Comparison of ENCODE assay signal across 14 cellular contexts in the genomic region with DNA sequence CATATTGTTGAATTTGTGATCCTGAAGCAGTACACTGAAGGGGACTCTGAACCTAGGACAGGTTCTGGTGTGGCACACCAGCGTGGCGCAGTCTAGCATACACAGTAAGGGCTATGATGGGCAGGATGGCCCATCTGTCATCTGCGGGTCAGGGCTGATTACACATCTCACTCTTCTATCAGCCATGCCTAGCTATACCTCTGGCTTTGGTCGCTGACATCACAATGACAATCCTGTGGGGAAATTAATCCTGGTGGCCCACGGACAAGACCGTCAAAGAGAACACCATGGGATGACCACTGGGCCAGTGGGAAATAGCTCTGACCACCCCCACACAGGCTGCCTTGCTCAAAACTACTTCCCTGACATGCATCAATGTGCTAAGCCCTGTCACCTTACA. TPM values are rescaled to one million over a fixed set of nuclear protein-coding genes. Genes with fewer than 3 reads are reported as not detected.
DNase-seq lines count a peak whose midpoint lies in the region; ATAC-seq and TF ChIP-seq lines count a peak whose summit lies in the region.
"Had no signal": no experiment of that assay in that cellular context is flagged by ENCODE, and none has a peak within 500 bp of the region (broad histone marks: within the 10 kb centered on the region; RNA-seq: fewer than 3 reads in every experiment).

No MANE protein-coding gene starts in this region.

- no peak overlapping the region for H3K4me2 ChIP-seq in IMR-90 (ENCODE audit: low read depth, low read length)
- H3K4me2 ChIP-seq in neuronal stem cell (ENCODE audit: insufficient read depth, low read length, poor library complexity, severe bottlenecking) = peak overlapping the region; percentile 28

- intact Hi-C loops in activated CD4-positive, alpha-beta T cell treated with anti-CD3 and anti-CD28 coated beads for 36 hours (cut with DNase I, micrococcal nuclease) = loop anchor here in 1 of 2 experiments (10.0 kb wide), 1 partner anchor 907 kb away; a partner anchor contains a TSS
- intact Hi-C loops in IMR-90 (cut with micrococcal nuclease) = no loop called here

- 100% methylated on average over 2 of the region's 6 CpGs; no CpG with 5 or more reads in 1 of the 2 experiments for WGBS in IMR-90 (ENCODE audit: extremely low coverage in 2 of 2, insufficient read length in 1 of 2), 2 experiments
- no CpG with 5 or more reads among the region's 6 CpGs for WGBS in neuronal stem cell (ENCODE audit: extremely low coverage in 2 of 2, insufficient read length in 2 of 2, insufficient replicate concordance in 1 of 2), 2 donors

- dilution Hi-C loops in IMR-90 (cut with HindIII; ENCODE audit: low sequenced_read_pairs, unreplicated experiment) = no loop called here

- H3K27me3 ChIP-seq in IMR-90 (ENCODE audit: control insufficient read depth, insufficient read depth, low read length) = no peaks in the 10 kb centered on the region
- H3K27me3 ChIP-seq in neuronal stem cell (ENCODE audit: control insufficient read depth in 3 of 3, insufficient read depth in 3 of 3, low read depth in 1 of 3, low read length in 3 of 3) = no peaks in the 10 kb centered on the region
- H3K27me3 ChIP-seq: esophagus squamous epithelium had no signal

- H2BK5ac ChIP-seq in IMR-90 (ENCODE audit: low read depth, low read length, poor library complexity, severe bottlenecking) = no peak overlapping the region
- H2BK5ac ChIP-seq in neuronal stem cell (ENCODE audit: low read length) = no peak overlapping the region

- H3K9ac ChIP-seq in IMR-90 (ENCODE audit: low read depth, low read length) (no peak overlapping the region), neuronal stem cell (ENCODE audit: low read depth, low read length, poor library complexity) (no peak overlapping the region)

- DNase-seq in activated CD4-positive, alpha-beta T cell treated with anti-CD3 and anti-CD28 coated beads for 36 hours = no peak
- DNase-seq in activated CD4-positive, alpha-beta T cell treated with anti-CD3 and anti-CD28 coated beads for 48 hours = no peak
- DNase-seq in IMR-90 (no peak), neuronal stem cell (ENCODE audit: low spot score) (no peak), GM19238 (ENCODE audit: insufficient read length, low spot score) (no peak)
- DNase-seq in activated naive CD4-positive, alpha-beta T cell treated with anti-CD3 and anti-CD28 coated beads, Interleukin-2, amount 50 U/mL, for 72 hours (ENCODE audit: low spot score in 2 of 2) = no peak
- DNase-seq: central memory CD4-positive, alpha-beta T cell; DMS79; esophagus squamous epithelium; NCI-H1694; substantia nigra had no signal

- TF ChIP-seq POLR2A in IMR-90 (IDR thresholded peaks at IDR 0.05; ENCODE audit: low read depth, low read length) = no peak

- no peaks in the 10 kb centered on the region for H3K9me3 ChIP-seq in IMR-90 (ENCODE audit: control insufficient read depth, insufficient read depth, low read length)
- H3K9me3 ChIP-seq in neuronal stem cell (replicated peaks in 1 of 2; ENCODE audit: control insufficient read depth in 2 of 2, insufficient read depth in 1 of 2, low read depth in 1 of 2, low read length in 2 of 2) = peaks cover 0 to 14% of the 10 kb centered on the region in 2 donors
- H3K9me3 ChIP-seq: esophagus squamous epithelium had no signal

- H3K27ac ChIP-seq in IMR-90 (ENCODE audit: insufficient read depth, low read length) (no peak overlapping the region), neuronal stem cell (replicated peaks; ENCODE audit: low read length) (no peak overlapping the region)
- H3K27ac ChIP-seq: esophagus squamous epithelium had no signal

- peaks cover 59% of the 10 kb centered on the region for H3K36me3 ChIP-seq in IMR-90 (ENCODE audit: control insufficient read depth, insufficient read depth, low read length)
- peaks cover 53 to 71% of the 10 kb centered on the region in 2 donors for H3K36me3 ChIP-seq in neuronal stem cell (replicated peaks in 1 of 2; ENCODE audit: control insufficient read depth in 2 of 2, insufficient read depth in 2 of 2, low read length in 2 of 2)

- TF ChIP-seq CTCF in IMR-90 (conservative IDR thresholded peaks at IDR 0.05; ENCODE audit: low read depth, low read length) = no peak

- H3K18ac ChIP-seq in IMR-90 (ENCODE audit: low read depth, low read length) = no peak overlapping the region
- no peak overlapping the region for H3K18ac ChIP-seq in neuronal stem cell (ENCODE audit: low read length)

- H2BK20ac ChIP-seq in IMR-90 (ENCODE audit: low read depth, low read length) = no peak overlapping the region

- H3K4me3 Mint-ChIP-seq in activated CD4-positive, alpha-beta T cell treated with anti-CD3 and anti-CD28 coated beads for 36 hours = peak overlapping the region; percentile 97
- H3K4me3 Mint-ChIP-seq: mesothelial cell of epicardium had no signal

- peaks cover 67% of the 10 kb centered on the region for H4K20me1 ChIP-seq in IMR-90 (ENCODE audit: insufficient read depth, low read length)

- H3K14ac ChIP-seq in IMR-90 (replicated peaks; ENCODE audit: low read depth, low read length) = no peak overlapping the region
- H3K14ac ChIP-seq in neuronal stem cell (ENCODE audit: low read length) = no peak overlapping the region

- in situ Hi-C loops in IMR-90 (cut with MboI; ENCODE audit: low sequenced_read_pairs) = no loop called here

- H3K36me3 Mint-ChIP-seq in activated CD4-positive, alpha-beta T cell treated with anti-CD3 and anti-CD28 coated beads for 36 hours (ENCODE audit: low read depth) = peaks cover 73% of the 10 kb centered on the region
- H3K36me3 Mint-ChIP-seq in activated naive CD4-positive, alpha-beta T cell treated with anti-CD3 and anti-CD28 coated beads, Interleukin-2, amount 50 U/mL, for 72 hours = peaks cover 59 to 63% of the 10 kb centered on the region in 2 donors

- no peak overlapping the region for H2AFZ ChIP-seq in IMR-90 (replicated peaks; ENCODE audit: low read length, poor library complexity)
- no peak overlapping the region for H2AFZ ChIP-seq in neuronal stem cell (ENCODE audit: low read length)

- H4K91ac ChIP-seq in IMR-90 (ENCODE audit: insufficient read depth, low read depth, low read length) (no peak overlapping the region), neuronal stem cell (ENCODE audit: low read depth, low read length, poor library complexity) (no peak overlapping the region)

- no peak overlapping the region for H2BK120ac ChIP-seq in IMR-90 (ENCODE audit: low read depth, low read length)
- H2BK120ac ChIP-seq in neuronal stem cell (ENCODE audit: low read depth, low read length) = no peak overlapping the region

- H3K4ac ChIP-seq in IMR-90 (ENCODE audit: low read depth, low read length) (no peak overlapping the region), neuronal stem cell (ENCODE audit: low read length) (no peak overlapping the region)

- no peak for TF ChIP-seq RAD21 in IMR-90 (IDR thresholded peaks at IDR 0.05; ENCODE audit: low read length)

- ATAC-seq in activated CD4-positive, alpha-beta T cell treated with anti-CD3 and anti-CD28 coated beads for 36 hours = no peak
- ATAC-seq in IMR-90 (ENCODE audit: low read depth) = no peak
- ATAC-seq in activated naive CD4-positive, alpha-beta T cell treated with anti-CD3 and anti-CD28 coated beads, Interleukin-2, amount 50 U/mL, for 72 hours = no peak
- no peak for ATAC-seq in GM18909 (IDR thresholded peaks at IDR 0.05; ENCODE audit: poor library complexity, unreplicated experiment)
- ATAC-seq in HG02759 (IDR thresholded peaks at IDR 0.05; ENCODE audit: unreplicated experiment) = no peak

- no peak overlapping the region for H2AK9ac ChIP-seq in IMR-90 (replicated peaks; ENCODE audit: low read depth, low read length, poor library complexity)

- H2AK5ac ChIP-seq in IMR-90 (ENCODE audit: low read depth, low read length) (no peak overlapping the region), neuronal stem cell (ENCODE audit: low read depth, low read length) (no peak overlapping the region)

- no peak overlapping the region for H4K5ac ChIP-seq in IMR-90 (ENCODE audit: low read depth, low read length)

- no peaks in the 10 kb centered on the region for H3K27me3 Mint-ChIP-seq in activated CD4-positive, alpha-beta T cell treated with anti-CD3 and anti-CD28 coated beads for 36 hours

- peak overlapping the region; percentile 98 for H3K27ac Mint-ChIP-seq in activated CD4-positive, alpha-beta T cell treated with anti-CD3 and anti-CD28 coated beads for 36 hours
- H3K27ac Mint-ChIP-seq in activated naive CD4-positive, alpha-beta T cell treated with anti-CD3 and anti-CD28 coated beads, Interleukin-2, amount 50 U/mL, for 72 hours = peak overlapping the region; percentile 92 to 99
- H3K27ac Mint-ChIP-seq: mesothelial cell of epicardium had no signal

- no peak overlapping the region for H3K56ac ChIP-seq in IMR-90 (ENCODE audit: extremely low read depth, insufficient read depth, low read length)

- peaks cover 12 to 70% of the 10 kb centered on the region in 2 experiments; a peak in 3 of 4 replicates for H3K79me1 ChIP-seq in IMR-90 (ENCODE audit: low read depth in 1 of 2, low read length in 2 of 2)
- peaks cover 19% of the 10 kb centered on the region for H3K79me1 ChIP-seq in neuronal stem cell (ENCODE audit: low read depth, low read length)

- no peaks in the 10 kb centered on the region for H3K9me3 Mint-ChIP-seq in activated CD4-positive, alpha-beta T cell treated with anti-CD3 and anti-CD28 coated beads for 36 hours (ENCODE audit: low read depth)
- H3K9me3 Mint-ChIP-seq in activated naive CD4-positive, alpha-beta T cell treated with anti-CD3 and anti-CD28 coated beads, Interleukin-2, amount 50 U/mL, for 72 hours = no peaks in the 10 kb centered on the region

- POLR2A ChIA-PET in activated CD4-positive, alpha-beta T cell treated with anti-CD3 and anti-CD28 coated beads for 36 hours (lab: Charles Lee) = interaction anchor here (0.6 to 4.3 kb wide), 7 partner anchors 9 to 546 kb away, joined by 3 to 35 read pairs (median 5); a partner anchor contains a TSS
- POLR2A ChIA-PET in IMR-90 (lab: Charles Lee; ENCODE audit: unreplicated experiment) = interaction anchor here (0.6 kb wide), 1 partner anchor 251 kb away, joined by 3 read pairs; no protein-coding TSS in a partner anchor

- H3K4me3 ChIP-seq in IMR-90 (ENCODE audit: insufficient read depth, low read depth, low read length) (no peak overlapping the region), neuronal stem cell (ENCODE audit: low read length in 2 of 2) (no peak overlapping the region)

- H3K4me1 ChIP-seq in IMR-90 (ENCODE audit: control insufficient read depth, insufficient read depth, low read length) = peaks cover 8% of the 10 kb centered on the region
- peaks cover 10 to 12% of the 10 kb centered on the region in 2 donors for H3K4me1 ChIP-seq in neuronal stem cell (ENCODE audit: control insufficient read depth in 2 of 2, insufficient read depth in 1 of 2, low read depth in 1 of 2, low read length in 2 of 2)

- H3K4me1 Mint-ChIP-seq in activated CD4-positive, alpha-beta T cell treated with anti-CD3 and anti-CD28 coated beads for 36 hours = peaks cover 65% of the 10 kb centered on the region

- H3K23ac ChIP-seq in IMR-90 (ENCODE audit: low read depth, low read length) = peak overlapping the region; percentile 5; the same call in 1 of the 2 replicates
- H3K23ac ChIP-seq in neuronal stem cell (ENCODE audit: low read depth, low read length, poor library complexity) = no peak overlapping the region

- no TSS peak for BruUV-seq in IMR-90 (replicated peaks; lab: Mats Ljungman, UMichigan)

- H4K8ac ChIP-seq in IMR-90 (ENCODE audit: low read depth in 2 of 2, low read length in 2 of 2) (no peak overlapping the region), neuronal stem cell (ENCODE audit: low read depth, low read length) (no peak overlapping the region)

- H3K9me1 ChIP-seq in IMR-90 (ENCODE audit: insufficient read depth, low read length) = peaks cover 21% of the 10 kb centered on the region; the same call in 1 of the 2 replicates

- CTCF ChIA-PET in activated CD4-positive, alpha-beta T cell treated with anti-CD3 and anti-CD28 coated beads for 36 hours (lab: Charles Lee) = interaction anchor here (2.5 to 4.9 kb wide), 2 partner anchors 14 to 41 kb away, joined by 9 to 101 read pairs; a partner anchor contains a TSS
- CTCF ChIA-PET in IMR-90 (lab: Yijun Ruan, JAX) = no interaction called here

- H2BK15ac ChIP-seq in IMR-90 (ENCODE audit: low read depth, low read length) (no peak overlapping the region), neuronal stem cell (ENCODE audit: low read length) (no peak overlapping the region)

- H2BK12ac ChIP-seq in neuronal stem cell (ENCODE audit: low read length) = no peak overlapping the region

RNA-seq across cellular contexts. Expression of a gene that starts 2.8 kb away (rescaled TPM):
- total RNA-seq in activated CD4-positive, alpha-beta T cell treated with anti-CD3 and anti-CD28 coated beads for 36 hours = 10 to 100 TPM; 70.7 to 72.4 TPM
- 5.4 and 6.4 TPM in 2 replicates for total RNA-seq in IMR-90 (2012; rRNA removed)
- polyA plus RNA-seq in IMR-90 (2012; rRNA removed) = 38.2 and 40.4 TPM in 2 replicates
- polyA plus RNA-seq in IMR-90 (2012; cell fraction: cytosol; rRNA removed) = 31.4 and 67.9 TPM in 2 replicates
- 82.9 and 92.3 TPM in 2 replicates for polyA plus RNA-seq in IMR-90 (2012; cell fraction: nucleus; rRNA removed; ENCODE audit: low replicate concordance)
- total RNA-seq in activated naive CD4-positive, alpha-beta T cell treated with anti-CD3 and anti-CD28 coated beads, Interleukin-2, amount 50 U/mL, for 72 hours = 100 to 1,000 TPM in 1 of 2 donors, 10 to 100 TPM in 1; 72.3 to 102 TPM
- 32.9 TPM for polyA plus RNA-seq in neuronal stem cell (2013, experiment 1 of 2)
- polyA plus RNA-seq in neuronal stem cell (2013, experiment 2 of 2) = 35.4 TPM

RNA-seq across cellular contexts. Expression of a gene that starts 40.4 kb away (rescaled TPM):
- total RNA-seq in activated CD4-positive, alpha-beta T cell treated with anti-CD3 and anti-CD28 coated beads for 36 hours = 10 to 100 TPM; 23.5 to 27.1 TPM
- total RNA-seq in IMR-90 (2012; rRNA removed) = 30.3 and 32.8 TPM in 2 replicates
- polyA plus RNA-seq in IMR-90 (2012; rRNA removed) = 11.2 and 12.7 TPM in 2 replicates
- polyA plus RNA-seq in IMR-90 (2012; cell fraction: cytosol; rRNA removed) = 2.4 and 3.1 TPM in 2 replicates
- polyA plus RNA-seq in IMR-90 (2012; cell fraction: nucleus; rRNA removed; ENCODE audit: low replicate concordance) = 6.1 and 45.2 TPM in 2 replicates
- 10 to 100 TPM; 27.0 to 32.4 TPM for total RNA-seq in activated naive CD4-positive, alpha-beta T cell treated with anti-CD3 and anti-CD28 coated beads, Interleukin-2, amount 50 U/mL, for 72 hours
- 13.5 TPM for polyA plus RNA-seq in neuronal stem cell (2013, experiment 1 of 2)
- 13.4 TPM for polyA plus RNA-seq in neuronal stem cell (2013, experiment 2 of 2)
